In genomic region chr9:35905912-35906679, GRCh38 we compare ENCODE assay signal across 1 cellular context.
TF ChIP-seq lines count a peak whose summit lies in the region.

TSS of gene HRCT1 (plus strand) at chr9:35906202. CDS start at chr9:35906288, 86 bp downstream.

TF ChIP-seq in HepG2, 621 proteins besides CTCF, POLR2A, EP300 and RAD21 (continued from another document and continues in another):
- TF ChIP-seq ATF7 (IDR thresholded peaks at IDR 0.05) = no peak
- no peak for TF ChIP-seq ATF7 (CRISPR knock-in tag; IDR thresholded peaks at IDR 0.05)
- TF ChIP-seq YEATS2 (CRISPR knock-in tag; IDR thresholded peaks at IDR 0.05; ENCODE audit: borderline replicate concordance) = peak; percentile 62; the same call in 1 of the 2 replicates
- TF ChIP-seq MLX (CRISPR knock-in tag; IDR thresholded peaks at IDR 0.05) = no peak
- no peak for TF ChIP-seq LCORL (IDR thresholded peaks at IDR 0.05)
- TF ChIP-seq LCORL (CRISPR knock-in tag; IDR thresholded peaks at IDR 0.05) = no peak
- no peak for TF ChIP-seq CREBL2 (CRISPR knock-in tag; IDR thresholded peaks at IDR 0.05; ENCODE audit: borderline replicate concordance)
- no peak for TF ChIP-seq U2AF2 (IDR thresholded peaks at IDR 0.05; ENCODE audit: low read depth, low read length)
- peak; percentile 76; the same call in 1 of the 2 replicates for TF ChIP-seq ZNF280D (CRISPR knock-in tag; IDR thresholded peaks at IDR 0.05)
- no peak for TF ChIP-seq ZNF776 (CRISPR knock-in tag; IDR thresholded peaks at IDR 0.05)
- no peak for TF ChIP-seq TCF7 (IDR thresholded peaks at IDR 0.05; ENCODE audit: low read depth)
- TF ChIP-seq ZNF646 (CRISPR knock-in tag; IDR thresholded peaks at IDR 0.05) = 0 out of 2 replicates have a peak, but pooled peaks have one; percentile 41
- TF ChIP-seq, protein P1, sequence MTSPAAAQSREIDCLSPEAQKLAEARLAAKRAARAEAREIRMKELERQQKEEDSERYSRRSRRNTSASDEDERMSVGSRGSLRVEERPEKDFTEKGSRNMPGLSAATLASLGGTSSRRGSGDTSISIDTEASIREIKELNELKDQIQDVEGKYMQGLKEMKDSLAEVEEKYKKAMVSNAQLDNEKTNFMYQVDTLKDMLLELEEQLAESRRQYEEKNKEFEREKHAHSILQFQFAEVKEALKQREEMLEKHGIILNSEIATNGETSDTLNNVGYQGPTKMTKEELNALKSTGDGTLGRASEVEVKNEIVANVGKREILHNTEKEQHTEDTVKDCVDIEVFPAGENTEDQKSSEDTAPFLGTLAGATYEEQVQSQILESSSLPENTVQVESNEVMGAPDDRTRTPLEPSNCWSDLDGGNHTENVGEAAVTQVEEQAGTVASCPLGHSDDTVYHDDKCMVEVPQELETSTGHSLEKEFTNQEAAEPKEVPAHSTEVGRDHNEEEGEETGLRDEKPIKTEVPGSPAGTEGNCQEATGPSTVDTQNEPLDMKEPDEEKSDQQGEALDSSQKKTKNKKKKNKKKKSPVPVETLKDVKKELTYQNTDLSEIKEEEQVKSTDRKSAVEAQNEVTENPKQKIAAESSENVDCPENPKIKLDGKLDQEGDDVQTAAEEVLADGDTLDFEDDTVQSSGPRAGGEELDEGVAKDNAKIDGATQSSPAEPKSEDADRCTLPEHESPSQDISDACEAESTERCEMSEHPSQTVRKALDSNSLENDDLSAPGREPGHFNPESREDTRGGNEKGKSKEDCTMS (CRISPR knock-in tag; conservative IDR thresholded peaks at IDR 0.05) = no peak
- TF ChIP-seq ZNF329 (CRISPR knock-in tag; IDR thresholded peaks at IDR 0.05; ENCODE audit: low read depth) = no peak
- TF ChIP-seq PATZ1 (CRISPR knock-in tag; IDR thresholded peaks at IDR 0.05) = peak; percentile 40; the same call in 1 of the 2 replicates
- TF ChIP-seq SP140L (CRISPR knock-in tag; IDR thresholded peaks at IDR 0.05; ENCODE audit: borderline replicate concordance) = no peak
- no peak for TF ChIP-seq DNMT3B (CRISPR knock-in tag; conservative IDR thresholded peaks at IDR 0.05)
- TF ChIP-seq, protein P2, sequence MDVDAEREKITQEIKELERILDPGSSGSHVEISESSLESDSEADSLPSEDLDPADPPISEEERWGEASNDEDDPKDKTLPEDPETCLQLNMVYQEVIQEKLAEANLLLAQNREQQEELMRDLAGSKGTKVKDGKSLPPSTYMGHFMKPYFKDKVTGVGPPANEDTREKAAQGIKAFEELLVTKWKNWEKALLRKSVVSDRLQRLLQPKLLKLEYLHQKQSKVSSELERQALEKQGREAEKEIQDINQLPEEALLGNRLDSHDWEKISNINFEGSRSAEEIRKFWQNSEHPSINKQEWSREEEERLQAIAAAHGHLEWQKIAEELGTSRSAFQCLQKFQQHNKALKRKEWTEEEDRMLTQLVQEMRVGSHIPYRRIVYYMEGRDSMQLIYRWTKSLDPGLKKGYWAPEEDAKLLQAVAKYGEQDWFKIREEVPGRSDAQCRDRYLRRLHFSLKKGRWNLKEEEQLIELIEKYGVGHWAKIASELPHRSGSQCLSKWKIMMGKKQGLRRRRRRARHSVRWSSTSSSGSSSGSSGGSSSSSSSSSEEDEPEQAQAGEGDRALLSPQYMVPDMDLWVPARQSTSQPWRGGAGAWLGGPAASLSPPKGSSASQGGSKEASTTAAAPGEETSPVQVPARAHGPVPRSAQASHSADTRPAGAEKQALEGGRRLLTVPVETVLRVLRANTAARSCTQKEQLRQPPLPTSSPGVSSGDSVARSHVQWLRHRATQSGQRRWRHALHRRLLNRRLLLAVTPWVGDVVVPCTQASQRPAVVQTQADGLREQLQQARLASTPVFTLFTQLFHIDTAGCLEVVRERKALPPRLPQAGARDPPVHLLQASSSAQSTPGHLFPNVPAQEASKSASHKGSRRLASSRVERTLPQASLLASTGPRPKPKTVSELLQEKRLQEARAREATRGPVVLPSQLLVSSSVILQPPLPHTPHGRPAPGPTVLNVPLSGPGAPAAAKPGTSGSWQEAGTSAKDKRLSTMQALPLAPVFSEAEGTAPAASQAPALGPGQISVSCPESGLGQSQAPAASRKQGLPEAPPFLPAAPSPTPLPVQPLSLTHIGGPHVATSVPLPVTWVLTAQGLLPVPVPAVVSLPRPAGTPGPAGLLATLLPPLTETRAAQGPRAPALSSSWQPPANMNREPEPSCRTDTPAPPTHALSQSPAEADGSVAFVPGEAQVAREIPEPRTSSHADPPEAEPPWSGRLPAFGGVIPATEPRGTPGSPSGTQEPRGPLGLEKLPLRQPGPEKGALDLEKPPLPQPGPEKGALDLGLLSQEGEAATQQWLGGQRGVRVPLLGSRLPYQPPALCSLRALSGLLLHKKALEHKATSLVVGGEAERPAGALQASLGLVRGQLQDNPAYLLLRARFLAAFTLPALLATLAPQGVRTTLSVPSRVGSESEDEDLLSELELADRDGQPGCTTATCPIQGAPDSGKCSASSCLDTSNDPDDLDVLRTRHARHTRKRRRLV (CRISPR knock-in tag; IDR thresholded peaks at IDR 0.05) = no peak
- no peak for TF ChIP-seq CBX2 (IDR thresholded peaks at IDR 0.05; ENCODE audit: low read depth, low read length)
- TF ChIP-seq CBX2 (CRISPR knock-in tag; IDR thresholded peaks at IDR 0.05; ENCODE audit: low read depth) = no peak
- no peak for TF ChIP-seq ZNF562 (CRISPR knock-in tag; IDR thresholded peaks at IDR 0.05; ENCODE audit: borderline replicate concordance)
- no peak for TF ChIP-seq SMC3 (IDR thresholded peaks at IDR 0.05; ENCODE audit: low read length)
- no peak for TF ChIP-seq ZFP1 (CRISPR knock-in tag; IDR thresholded peaks at IDR 0.05)
- no peak for TF ChIP-seq ZNF24 (IDR thresholded peaks at IDR 0.05)
- TF ChIP-seq PLRG1 (conservative IDR thresholded peaks at IDR 0.05) = no peak
- TF ChIP-seq SOX5 (CRISPR knock-in tag; IDR thresholded peaks at IDR 0.05; ENCODE audit: borderline replicate concordance) = peak; percentile 63; the same call in 1 of the 2 replicates
- no peak for TF ChIP-seq U2AF1 (optimal IDR thresholded peaks at IDR 0.05; ENCODE audit: low read depth, low read length)
- no peak for TF ChIP-seq ZZZ3 (CRISPR knock-in tag; IDR thresholded peaks at IDR 0.05; ENCODE audit: borderline replicate concordance)
- TF ChIP-seq, protein P3, sequence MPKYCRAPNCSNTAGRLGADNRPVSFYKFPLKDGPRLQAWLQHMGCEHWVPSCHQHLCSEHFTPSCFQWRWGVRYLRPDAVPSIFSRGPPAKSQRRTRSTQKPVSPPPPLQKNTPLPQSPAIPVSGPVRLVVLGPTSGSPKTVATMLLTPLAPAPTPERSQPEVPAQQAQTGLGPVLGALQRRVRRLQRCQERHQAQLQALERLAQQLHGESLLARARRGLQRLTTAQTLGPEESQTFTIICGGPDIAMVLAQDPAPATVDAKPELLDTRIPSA (CRISPR knock-in tag; IDR thresholded peaks at IDR 0.05; ENCODE audit: borderline replicate concordance) = no peak
- TF ChIP-seq HHEX (CRISPR knock-in tag; IDR thresholded peaks at IDR 0.05) = no peak
- TF ChIP-seq, protein P4, sequence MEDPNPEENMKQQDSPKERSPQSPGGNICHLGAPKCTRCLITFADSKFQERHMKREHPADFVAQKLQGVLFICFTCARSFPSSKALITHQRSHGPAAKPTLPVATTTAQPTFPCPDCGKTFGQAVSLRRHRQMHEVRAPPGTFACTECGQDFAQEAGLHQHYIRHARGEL (CRISPR knock-in tag; IDR thresholded peaks at IDR 0.05) = no peak
- no peak for TF ChIP-seq ZNF564 (CRISPR knock-in tag; IDR thresholded peaks at IDR 0.05)
- no peak for TF ChIP-seq ZSCAN12 (CRISPR knock-in tag; IDR thresholded peaks at IDR 0.05)
- no peak for TF ChIP-seq PHB2 (IDR thresholded peaks at IDR 0.05; ENCODE audit: partially characterized antibody)
- no peak for TF ChIP-seq CENPT (CRISPR knock-in tag; IDR thresholded peaks at IDR 0.05; ENCODE audit: low read depth)
- TF ChIP-seq, protein P5, sequence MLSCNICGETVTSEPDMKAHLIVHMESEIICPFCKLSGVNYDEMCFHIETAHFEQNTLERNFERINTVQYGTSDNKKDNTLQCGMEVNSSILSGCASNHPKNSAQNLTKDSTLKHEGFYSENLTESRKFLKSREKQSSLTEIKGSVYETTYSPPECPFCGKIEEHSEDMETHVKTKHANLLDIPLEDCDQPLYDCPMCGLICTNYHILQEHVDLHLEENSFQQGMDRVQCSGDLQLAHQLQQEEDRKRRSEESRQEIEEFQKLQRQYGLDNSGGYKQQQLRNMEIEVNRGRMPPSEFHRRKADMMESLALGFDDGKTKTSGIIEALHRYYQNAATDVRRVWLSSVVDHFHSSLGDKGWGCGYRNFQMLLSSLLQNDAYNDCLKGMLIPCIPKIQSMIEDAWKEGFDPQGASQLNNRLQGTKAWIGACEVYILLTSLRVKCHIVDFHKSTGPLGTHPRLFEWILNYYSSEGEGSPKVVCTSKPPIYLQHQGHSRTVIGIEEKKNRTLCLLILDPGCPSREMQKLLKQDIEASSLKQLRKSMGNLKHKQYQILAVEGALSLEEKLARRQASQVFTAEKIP (CRISPR knock-in tag; IDR thresholded peaks at IDR 0.05; ENCODE audit: borderline replicate concordance) = no peak
